Comparison of ENCODE assay signal across 22 cellular contexts in genomic region chr12:27422697-27423096, GRCh38. TPM values are rescaled to one million over a fixed set of nuclear protein-coding genes. Genes with fewer than 3 reads are reported as not detected.
DNase-seq lines count a peak whose midpoint lies in the region; ATAC-seq and TF ChIP-seq lines count a peak whose summit lies in the region.
"Had no signal": no experiment of that assay in that cellular context is flagged by ENCODE, and none has a peak within 500 bp of the region (broad histone marks: within the 10 kb centered on the region; RNA-seq: fewer than 3 reads in every experiment).

No MANE protein-coding gene starts in this region.

- H3K27ac ChIP-seq in PC-3 (ENCODE audit: low read length), result no peak overlapping the region
- no peak overlapping the region for H3K27ac ChIP-seq in endodermal cell (ENCODE audit: low read depth, low read length)
- no peak overlapping the region for H3K27ac ChIP-seq in effector memory CD4-positive, alpha-beta T cell (ENCODE audit: insufficient read depth, low read length, poor library complexity, severe bottlenecking)
- H3K27ac ChIP-seq: 22Rv1, HL-60 had no signal

- H3K4me1 Mint-ChIP-seq in endodermal cell, result peaks cover 13% of the 10 kb centered on the region
- no peaks in the 10 kb centered on the region for H3K4me1 Mint-ChIP-seq in activated T-cell treated with anti-CD3 and anti-CD28 coated beads, Interleukin-2, amount 50 U/mL, for 24 hours (ENCODE audit: low read depth)

- 0 out of 2 replicates have a peak, but pooled peaks have one; percentile 20 for ATAC-seq in PC-3

- H3F3A ChIP-seq in PC-3 (ENCODE audit: low read length, unreplicated experiment), result no peaks in the 10 kb centered on the region

- H3K27ac Mint-ChIP-seq in endodermal cell, result no peak overlapping the region
- H3K27ac Mint-ChIP-seq in activated T-cell treated with anti-CD3 and anti-CD28 coated beads, Interleukin-2, amount 50 U/mL, for 24 hours, result no peak overlapping the region

- no peak for TF ChIP-seq EP300 in Ishikawa (IDR thresholded peaks at IDR 0.05; ENCODE audit: borderline replicate concordance)

- peak; percentile 13 for DNase-seq in DMS 273 (lab: John Stamatoyannopoulos, UW; ENCODE audit: unreplicated experiment)
- no peak for DNase-seq in DMS 273 treated with DMSO at 0.1 percent for 48 hours (lab: John Stamatoyannopoulos, UW)
- no peak for DNase-seq in PC-3
- DNase-seq in endodermal cell, result peak; percentile 55
- DNase-seq in NCI-H2029 (lab: John Stamatoyannopoulos, UW), result no peak
- no peak for DNase-seq in effector memory CD4-positive, alpha-beta T cell
- no peak for DNase-seq in activated T-cell treated with anti-CD3 and anti-CD28 coated beads, Interleukin-2, amount 50 U/mL, for 24 hours
- DNase-seq: DMS153, GF-D8, H9, Karpas-422, MG63, NCI-H1092 treated with DMSO at 0.1 percent for 48 hours, NCI-H146, NCI-H2081 treated with DMSO at 0.1 percent for 48 hours, NCI-H345, OCI-M1, RPMI8226, SIG-M5 had no signal

- H2AFZ ChIP-seq in PC-3 (ENCODE audit: low read length), result no peak overlapping the region

- CTCF ChIA-PET in PC-3 (lab: Charles Lee), result no interaction called here

- TF ChIP-seq RAD21 in Ishikawa (IDR thresholded peaks at IDR 0.05; ENCODE audit: low read depth), result peak; percentile 23; the same call in 1 of the 2 replicates

- H3K9me3 Mint-ChIP-seq in endodermal cell, result peaks cover 7% of the 10 kb centered on the region
- H3K9me3 Mint-ChIP-seq in activated T-cell treated with anti-CD3 and anti-CD28 coated beads, Interleukin-2, amount 50 U/mL, for 24 hours, result no peaks in the 10 kb centered on the region
- H3K9me3 Mint-ChIP-seq: H9 had no signal

- BruUV-seq in PC-3 (replicated peaks; lab: Mats Ljungman, UMichigan), result no TSS peak

- H3K36me3 ChIP-seq in PC-3 (ENCODE audit: low read depth, low read length) (peaks cover 30% of the 10 kb centered on the region), endodermal cell (ENCODE audit: control insufficient read depth, insufficient read depth, low read length) (peaks cover 20% of the 10 kb centered on the region)
- no peaks in the 10 kb centered on the region for H3K36me3 ChIP-seq in effector memory CD4-positive, alpha-beta T cell (ENCODE audit: control insufficient read depth, insufficient read depth, low read length)

- H3K9me2 ChIP-seq in PC-3 (replicated peaks; ENCODE audit: low read length), result no peaks in the 10 kb centered on the region

- intact Hi-C loops in PC-3 (cut with micrococcal nuclease), result no loop called here

- no peaks in the 10 kb centered on the region for H3K79me2 ChIP-seq in PC-3 (ENCODE audit: low read length)

- H3K4me3 ChIP-seq in PC-3 (ENCODE audit: low read length), result no peak overlapping the region
- no peak overlapping the region for H3K4me3 ChIP-seq in endodermal cell (ENCODE audit: low read length)
- no peak overlapping the region for H3K4me3 ChIP-seq in effector memory CD4-positive, alpha-beta T cell (ENCODE audit: insufficient read depth, low read depth, low read length, poor library complexity, severe bottlenecking)
- H3K4me3 ChIP-seq: MG63 had no signal

- 86 to 92% methylated on average over 1 to 2 of the region's 2 CpGs for WGBS in endodermal cell (ENCODE audit: insufficient coverage in 1 of 2, insufficient read length in 1 of 2), 2 experiments

- H3K27me3 Mint-ChIP-seq in endodermal cell (ENCODE audit: insufficient read depth), result no peaks in the 10 kb centered on the region
- no peaks in the 10 kb centered on the region for H3K27me3 Mint-ChIP-seq in activated T-cell treated with anti-CD3 and anti-CD28 coated beads, Interleukin-2, amount 50 U/mL, for 24 hours

- TF ChIP-seq CTCF in PC-3 (conservative IDR thresholded peaks at IDR 0.05; ENCODE audit: low read depth, low read length) (0 out of 2 replicates have a peak, but pooled peaks have one; percentile 18), endodermal cell (conservative IDR thresholded peaks at IDR 0.05) (peak; percentile 27)

- no peaks in the 10 kb centered on the region for H3K9me3 ChIP-seq in PC-3 (ENCODE audit: low read length)
- H3K9me3 ChIP-seq in endodermal cell (ENCODE audit: control insufficient read depth, low read length), result peaks cover 12% of the 10 kb centered on the region
- no peaks in the 10 kb centered on the region for H3K9me3 ChIP-seq in effector memory CD4-positive, alpha-beta T cell (ENCODE audit: control insufficient read depth, low read length)
- H3K9me3 ChIP-seq: MG63 had no signal

- POLR2A ChIA-PET in PC-3 (lab: Charles Lee; ENCODE audit: unreplicated experiment), result no interaction called here

- no peaks in the 10 kb centered on the region for H3K27me3 ChIP-seq in PC-3 (ENCODE audit: low read length)
- H3K27me3 ChIP-seq in endodermal cell (ENCODE audit: control insufficient read depth, insufficient read depth, low read length, poor library complexity, severe bottlenecking), result no peaks in the 10 kb centered on the region
- no peaks in the 10 kb centered on the region for H3K27me3 ChIP-seq in effector memory CD4-positive, alpha-beta T cell (replicated peaks; ENCODE audit: control insufficient read depth, insufficient read depth, low read length, poor library complexity, severe bottlenecking)
- H3K27me3 ChIP-seq: MG63 had no signal

- H3K4me2 ChIP-seq in PC-3 (ENCODE audit: low read length), result no peak overlapping the region

- H3K36me3 Mint-ChIP-seq in endodermal cell (ENCODE audit: low read depth), result peaks cover 31% of the 10 kb centered on the region
- H3K36me3 Mint-ChIP-seq in activated T-cell treated with anti-CD3 and anti-CD28 coated beads, Interleukin-2, amount 50 U/mL, for 24 hours (ENCODE audit: low read depth), result peaks cover 4% of the 10 kb centered on the region

- no peak overlapping the region for H3K9ac ChIP-seq in PC-3 (ENCODE audit: low read length)
- H3K9ac ChIP-seq in endodermal cell (ENCODE audit: extremely low read depth, low read length, poor library complexity, severe bottlenecking), result no peak overlapping the region

- no peaks in the 10 kb centered on the region for H4K20me1 ChIP-seq in PC-3 (ENCODE audit: low read length)

- no peak overlapping the region for H3K4me3 Mint-ChIP-seq in endodermal cell
- no peak overlapping the region for H3K4me3 Mint-ChIP-seq in activated T-cell treated with anti-CD3 and anti-CD28 coated beads, Interleukin-2, amount 50 U/mL, for 24 hours
- H3K4me3 Mint-ChIP-seq: H9 had no signal

- H3K4me1 ChIP-seq in PC-3 (ENCODE audit: insufficient read depth, low read length), result no peaks in the 10 kb centered on the region
- H3K4me1 ChIP-seq in endodermal cell (ENCODE audit: control insufficient read depth, insufficient read depth, low read length), result no peaks in the 10 kb centered on the region
- no peaks in the 10 kb centered on the region for H3K4me1 ChIP-seq in effector memory CD4-positive, alpha-beta T cell (ENCODE audit: control insufficient read depth, insufficient read depth, low read length, poor library complexity, severe bottlenecking)

TF ChIP-seq in Ishikawa, 13 proteins besides CTCF, POLR2A, EP300 and RAD21:
- TF ChIP-seq USF1 (IDR thresholded peaks at IDR 0.05), result no peak
- no peak for TF ChIP-seq TEAD4 (IDR thresholded peaks at IDR 0.05)
- TF ChIP-seq CEBPB (IDR thresholded peaks at IDR 0.05), result no peak
- TF ChIP-seq CREB1 (IDR thresholded peaks at IDR 0.05; ENCODE audit: low read depth), result no peak
- no peak for TF ChIP-seq MAX (IDR thresholded peaks at IDR 0.05)
- TF ChIP-seq REST (IDR thresholded peaks at IDR 0.05; ENCODE audit: low read depth), result no peak
- TF ChIP-seq YY1 (IDR thresholded peaks at IDR 0.05; ENCODE audit: low read depth), result no peak
- TF ChIP-seq EGR1 (IDR thresholded peaks at IDR 0.05), result no peak
- TF ChIP-seq NFIC (IDR thresholded peaks at IDR 0.05), result no peak
- TF ChIP-seq FOXM1 (IDR thresholded peaks at IDR 0.05; ENCODE audit: borderline replicate concordance, low read depth), result no peak
- TF ChIP-seq ZBTB7A (IDR thresholded peaks at IDR 0.05; ENCODE audit: low read depth), result no peak
- TF ChIP-seq TCF12 (IDR thresholded peaks at IDR 0.05; ENCODE audit: low read depth), result no peak
- TF ChIP-seq TAF1 (IDR thresholded peaks at IDR 0.05; ENCODE audit: low read depth), result no peak
TF ChIP-seq in Ishikawa: peak in this region for 0.

RNA-seq across cellular contexts. Expression of gene SMCO2, which starts 23.8 kb away (rescaled TPM):
- total RNA-seq in PC-3 (2014; rRNA removed) (0.69 and 1.7 TPM in 2 replicates), endodermal cell (1 to 10 TPM in 1 of 2 donors, under 1 TPM in 1; 0.31 to 1.0 TPM)
- not detected for polyA plus RNA-seq in endodermal cell (2013, experiment 1 of 2)
- polyA plus RNA-seq in endodermal cell (2013, experiment 2 of 2), result not detected

Comparison
In these comparisons a context has a peak if more than half of its experiments do, and no peak if none do; other contexts are left out.
1. DNase-seq: peak in DMS 273 (single experiment) and endodermal cell (single experiment); none in DMS 273 treated with DMSO at 0.1 percent for 48 hours (single experiment), PC-3 (single experiment), NCI-H2029 (single experiment), effector memory CD4-positive, alpha-beta T cell (0 of 3) and activated T-cell treated with anti-CD3 and anti-CD28 coated beads, Interleukin-2, amount 50 U/mL, for 24 hours (single experiment).